In genomic region chr3:168088106-168088722, GRCh38 we compare ENCODE assay signal across 8 cellular contexts. TPM values are rescaled to one million over a fixed set of nuclear protein-coding genes. Genes with fewer than 3 reads are reported as not detected.
A peak's percentile ranks its signal among the peaks of the same experiment; 100 is the strongest.
DNase-seq lines count a peak whose midpoint lies in the region; ATAC-seq and TF ChIP-seq lines count a peak whose summit lies in the region.

No MANE protein-coding gene starts in this region.

- peaks cover 96% of the 10 kb centered on the region for H3K79me2 ChIP-seq in osteoblast (ENCODE audit: insufficient read depth, low read length)

- no peak overlapping the region for H3K27ac ChIP-seq in osteoblast (ENCODE audit: low read depth, low read length)

- CTCF ChIA-PET in activated CD8-positive, alpha-beta T cell treated with anti-CD3 and anti-CD28 coated beads for 36 hours (lab: Charles Lee): interaction anchor here (0.7 kb wide), 1 partner anchor 45 kb away, joined by 3 read pairs; no protein-coding TSS in a partner anchor

- H3K9me3 ChIP-seq in osteoblast (ENCODE audit: low read depth, low read length): no peaks in the 10 kb centered on the region

- H2AFZ ChIP-seq in osteoblast (ENCODE audit: low read length): no peak overlapping the region

- H3K4me3 ChIP-seq in GM12865 (ENCODE audit: low read depth, low read length) (no peak overlapping the region), osteoblast (ENCODE audit: insufficient read depth, low read length) (no peak overlapping the region)

- H3K4me3 Mint-ChIP-seq in activated CD8-positive, alpha-beta T cell treated with anti-CD3 and anti-CD28 coated beads for 36 hours: no peak overlapping the region
- no peak overlapping the region for H3K4me3 Mint-ChIP-seq in naive thymus-derived CD8-positive, alpha-beta T cell

- no peaks in the 10 kb centered on the region for H3K36me3 ChIP-seq in osteoblast (ENCODE audit: insufficient read depth, low read length)

- H3K27me3 ChIP-seq in osteoblast (ENCODE audit: insufficient read depth, low read length): no peaks in the 10 kb centered on the region

- no peak overlapping the region for H3K4me2 ChIP-seq in osteoblast (ENCODE audit: insufficient read depth, low read length)

- ATAC-seq in GM21367 (IDR thresholded peaks at IDR 0.05; ENCODE audit: unreplicated experiment) (peak; percentile 69), HG03439 (IDR thresholded peaks at IDR 0.05; ENCODE audit: unreplicated experiment) (peak; percentile 77)
- peak; percentile 34 for ATAC-seq in activated CD8-positive, alpha-beta T cell treated with anti-CD3 and anti-CD28 coated beads for 36 hours
- no peak for ATAC-seq in naive thymus-derived CD8-positive, alpha-beta T cell

- H3K27ac Mint-ChIP-seq in activated CD8-positive, alpha-beta T cell treated with anti-CD3 and anti-CD28 coated beads for 36 hours: no peak overlapping the region
- H3K27ac Mint-ChIP-seq in naive thymus-derived CD8-positive, alpha-beta T cell: no peak overlapping the region

- POLR2A ChIA-PET in activated CD8-positive, alpha-beta T cell treated with anti-CD3 and anti-CD28 coated beads for 36 hours (lab: Charles Lee): interaction anchor here (1.0 to 1.2 kb wide), 3 partner anchors 8 to 25 kb away, joined by 3 read pairs; no protein-coding TSS in a partner anchor
- POLR2A ChIA-PET in naive thymus-derived CD8-positive, alpha-beta T cell (lab: Charles Lee): no interaction called here

- H3K27me3 Mint-ChIP-seq in activated CD8-positive, alpha-beta T cell treated with anti-CD3 and anti-CD28 coated beads for 36 hours: peaks cover 19% of the 10 kb centered on the region
- peaks cover 6 to 43% (median 17%) of the 10 kb centered on the region in 5 donors for H3K27me3 Mint-ChIP-seq in naive thymus-derived CD8-positive, alpha-beta T cell

- H3K36me3 Mint-ChIP-seq in activated CD8-positive, alpha-beta T cell treated with anti-CD3 and anti-CD28 coated beads for 36 hours (ENCODE audit: low read depth): no peaks in the 10 kb centered on the region
- H3K36me3 Mint-ChIP-seq in naive thymus-derived CD8-positive, alpha-beta T cell: no peaks in the 10 kb centered on the region

- peaks cover 17% of the 10 kb centered on the region for H3K4me1 ChIP-seq in osteoblast (ENCODE audit: insufficient read depth, low read length)

- peaks cover 23% of the 10 kb centered on the region for H4K20me1 ChIP-seq in osteoblast (ENCODE audit: insufficient read depth, low read length)

- TF ChIP-seq CTCF in GM12865 (IDR thresholded peaks at IDR 0.05; ENCODE audit: insufficient read depth, low read depth, low read length, missing control alignments): peak; percentile 45
- TF ChIP-seq CTCF in activated CD8-positive, alpha-beta T cell treated with anti-CD3 and anti-CD28 coated beads for 36 hours (IDR thresholded peaks at IDR 0.05): no peak
- peak; percentile 36 for TF ChIP-seq CTCF in osteoblast (IDR thresholded peaks at IDR 0.05; ENCODE audit: extremely low read depth, low read depth, low read length)

- H3K4me1 Mint-ChIP-seq in activated CD8-positive, alpha-beta T cell treated with anti-CD3 and anti-CD28 coated beads for 36 hours (ENCODE audit: low read depth): peaks cover 19% of the 10 kb centered on the region
- H3K4me1 Mint-ChIP-seq in naive thymus-derived CD8-positive, alpha-beta T cell: peaks cover 0 to 20% (median 2%) of the 10 kb centered on the region in 4 donors

- DNase-seq in GM12865 (ENCODE audit: low read depth) (peak; percentile 76), osteoblast (ENCODE audit: insufficient read length, low spot score, missing footprints) (peak; percentile 68), ecto neural progenitor cell (ENCODE audit: low spot score) (no peak), NCI-H2029 treated with DMSO at 0.1 percent for 48 hours (lab: John Stamatoyannopoulos, UW) (no peak)
- DNase-seq in activated CD8-positive, alpha-beta T cell treated with anti-CD3 and anti-CD28 coated beads for 36 hours: peak; percentile 37
- no peak for DNase-seq in naive thymus-derived CD8-positive, alpha-beta T cell

- intact Hi-C loops in activated CD8-positive, alpha-beta T cell treated with anti-CD3 and anti-CD28 coated beads for 36 hours (cut with micrococcal nuclease): no loop called here

- H3K9me3 Mint-ChIP-seq in activated CD8-positive, alpha-beta T cell treated with anti-CD3 and anti-CD28 coated beads for 36 hours: no peaks in the 10 kb centered on the region
- no peaks in the 10 kb centered on the region for H3K9me3 Mint-ChIP-seq in naive thymus-derived CD8-positive, alpha-beta T cell

RNA-seq across cellular contexts. Expression of gene GOLIM4, which starts 7.5 kb away (rescaled TPM):
- 1 to 10 TPM; 5.5 to 6.4 TPM for total RNA-seq in activated CD8-positive, alpha-beta T cell treated with anti-CD3 and anti-CD28 coated beads for 36 hours
- 44.5 and 50.1 TPM in 2 replicates for total RNA-seq in osteoblast
- under 1 TPM; 0.26 to 0.66 TPM for total RNA-seq in naive thymus-derived CD8-positive, alpha-beta T cell
- polyA plus RNA-seq in naive thymus-derived CD8-positive, alpha-beta T cell: under 1 TPM in 2 of 3 donors, not detected in 1; 0.17 to 0.25 TPM

Comparison
In these comparisons a context has a peak if more than half of its experiments do, and no peak if none do; other contexts are left out.
1. DNase-seq: peak in GM12865 (single experiment), activated CD8-positive, alpha-beta T cell treated with anti-CD3 and anti-CD28 coated beads for 36 hours (single experiment) and osteoblast (single experiment); none in naive thymus-derived CD8-positive, alpha-beta T cell (0 of 10), ecto neural progenitor cell (single experiment) and NCI-H2029 treated with DMSO at 0.1 percent for 48 hours (single experiment).
2. ATAC-seq: peak in GM21367 (single experiment), HG03439 (single experiment) and activated CD8-positive, alpha-beta T cell treated with anti-CD3 and anti-CD28 coated beads for 36 hours (single experiment); none in naive thymus-derived CD8-positive, alpha-beta T cell (0 of 2).